Comparison of ENCODE assay signal across 8 cellular contexts in the genomic region with DNA sequence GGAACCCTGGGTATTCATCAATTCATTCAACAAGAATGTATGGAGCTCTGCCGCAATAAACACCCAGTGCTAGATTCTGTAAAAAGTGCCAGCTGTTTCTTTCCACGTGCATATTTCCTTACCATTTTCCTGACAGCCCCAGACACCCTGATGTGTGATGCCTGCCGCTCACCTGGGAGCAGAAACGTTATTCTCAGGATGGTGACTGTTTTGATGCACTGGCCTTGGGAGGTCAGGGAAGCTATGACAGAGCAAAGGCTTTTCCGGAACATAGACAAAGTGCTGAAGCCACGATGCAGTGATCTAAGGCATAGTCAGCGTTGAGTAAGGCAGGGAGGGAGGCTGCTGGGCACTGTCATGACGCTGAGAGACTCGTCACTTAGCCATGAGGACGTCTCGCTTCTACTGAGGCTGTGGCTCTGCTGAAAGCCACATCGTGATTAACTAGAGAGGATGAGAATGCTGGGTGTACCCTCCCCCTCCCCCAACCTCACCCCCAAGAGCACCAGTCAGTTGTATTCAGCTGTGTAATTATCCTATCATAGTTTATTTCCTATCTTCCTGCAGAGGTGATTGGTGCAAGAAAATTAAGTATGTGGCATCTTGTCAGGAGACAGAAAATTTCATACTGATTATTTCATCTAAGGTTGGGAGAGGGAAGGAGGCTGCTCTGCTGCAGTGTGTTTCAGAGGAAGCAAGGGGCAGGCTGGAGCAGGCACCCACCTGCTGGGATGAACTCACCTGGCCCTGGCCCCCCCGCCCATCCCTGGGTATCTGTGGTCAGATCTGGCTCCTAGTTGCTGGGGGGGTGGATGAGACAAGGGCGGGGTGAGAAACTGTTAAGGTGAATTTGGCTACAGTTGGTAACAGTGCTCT. TPM values are rescaled to one million over a fixed set of nuclear protein-coding genes. Genes with fewer than 3 reads are reported as not detected.
A peak's percentile ranks its signal among the peaks of the same experiment; 100 is the strongest.
DNase-seq lines count a peak whose midpoint lies in the region; ATAC-seq and TF ChIP-seq lines count a peak whose summit lies in the region.

No MANE protein-coding gene starts in this region.

- CTCF ChIA-PET in A673 (lab: Charles Lee), result interaction anchor here (0.6 to 1.1 kb wide), 8 partner anchors 14 to 247 kb away, joined by 3 to 19 read pairs (median 4); no protein-coding TSS in a partner anchor
- CTCF ChIA-PET in IMR-90 (lab: Yijun Ruan, JAX), result interaction anchor here (0.6 to 2.5 kb wide), 20 partner anchors 14 to 193 kb away, joined by 3 to 13 read pairs (median 4); no protein-coding TSS in a partner anchor

- peak overlapping the region; percentile 62 for H2AFZ ChIP-seq in IMR-90 (replicated peaks; ENCODE audit: low read length, poor library complexity)

- H3K9ac ChIP-seq in IMR-90 (ENCODE audit: low read depth, low read length), result peak overlapping the region; percentile 47; the same call in 1 of the 2 replicates

- H3K23ac ChIP-seq in IMR-90 (ENCODE audit: low read depth, low read length), result peak overlapping the region; percentile 76

- peaks cover 25% of the 10 kb centered on the region for H3K9me1 ChIP-seq in IMR-90 (ENCODE audit: insufficient read depth, low read length)

- peak overlapping the region; percentile 33; the same call in 2 of the 3 replicates for H2BK15ac ChIP-seq in IMR-90 (ENCODE audit: low read depth, low read length)

- H3K27ac ChIP-seq in A673 (ENCODE audit: low read depth, low read length, poor library complexity, severe bottlenecking), result no peak overlapping the region
- peak overlapping the region; percentile 59 for H3K27ac ChIP-seq in IMR-90 (ENCODE audit: insufficient read depth, low read length)
- H3K27ac ChIP-seq in gastroesophageal sphincter, result peak overlapping the region in 1 of 4 donors; percentile 6
- no peak overlapping the region for H3K27ac ChIP-seq in psoas muscle

- H3K79me1 ChIP-seq in IMR-90 (ENCODE audit: low read depth in 1 of 2, low read length in 2 of 2), result peaks cover 0 to 16% of the 10 kb centered on the region in 2 experiments; a peak in 1 of 4 replicates

- no TSS peak for BruUV-seq in A673 (replicated peaks; lab: Mats Ljungman, UMichigan)
- no TSS peak for BruUV-seq in IMR-90 (replicated peaks; lab: Mats Ljungman, UMichigan)

- peak overlapping the region; percentile 74 for H2BK20ac ChIP-seq in IMR-90 (ENCODE audit: low read depth, low read length)

- H3K18ac ChIP-seq in IMR-90 (ENCODE audit: low read depth, low read length), result peak overlapping the region; percentile 90

- in situ Hi-C loops in IMR-90 (cut with MboI; ENCODE audit: low sequenced_read_pairs), result loop anchor here (5.0 kb wide), 1 partner anchor 149 kb away; no protein-coding TSS in a partner anchor

- H3K36me3 ChIP-seq in A673 (ENCODE audit: insufficient read depth, low read length, poor library complexity, severe bottlenecking) (no peaks in the 10 kb centered on the region), IMR-90 (ENCODE audit: control insufficient read depth, insufficient read depth, low read length) (no peaks in the 10 kb centered on the region), gastroesophageal sphincter (no peaks in the 10 kb centered on the region), psoas muscle (ENCODE audit: insufficient read depth in 1 of 2, low read depth in 1 of 2) (no peaks in the 10 kb centered on the region)

- H3K4me3 ChIP-seq in A673 (ENCODE audit: low read depth, low read length, poor library complexity, severe bottlenecking) (no peak overlapping the region), IMR-90 (ENCODE audit: insufficient read depth, low read depth, low read length) (peak overlapping the region; percentile 8; the same call in 1 of the 2 replicates), gastroesophageal sphincter (no peak overlapping the region), psoas muscle (no peak overlapping the region)

- no peaks in the 10 kb centered on the region for H3K27me3 ChIP-seq in A673 (replicated peaks; ENCODE audit: insufficient read depth, low read depth, low read length, poor library complexity)
- H3K27me3 ChIP-seq in IMR-90 (ENCODE audit: control insufficient read depth, insufficient read depth, low read length), result no peaks in the 10 kb centered on the region
- H3K27me3 ChIP-seq in gastroesophageal sphincter, result no peaks in the 10 kb centered on the region
- H3K27me3 ChIP-seq in psoas muscle (ENCODE audit: insufficient read depth in 3 of 3, low read length in 2 of 3), result peaks cover 0 to 12% (median 0%) of the 10 kb centered on the region in 3 donors

- H4K91ac ChIP-seq in IMR-90 (ENCODE audit: insufficient read depth, low read depth, low read length), result peak overlapping the region; percentile 87

- peak overlapping the region; percentile 93 for H3K14ac ChIP-seq in IMR-90 (replicated peaks; ENCODE audit: low read depth, low read length)

- peak overlapping the region; percentile 85 for H2BK120ac ChIP-seq in IMR-90 (ENCODE audit: low read depth, low read length)

- H2AK5ac ChIP-seq in IMR-90 (ENCODE audit: low read depth, low read length), result peak overlapping the region; percentile 98

- peak overlapping the region; percentile 32; the same call in 1 of the 2 replicates for H4K5ac ChIP-seq in IMR-90 (ENCODE audit: low read depth, low read length)

- H3K4me1 ChIP-seq in A673 (ENCODE audit: insufficient read depth, low read length, poor library complexity, severe bottlenecking) (peaks cover 12% of the 10 kb centered on the region), IMR-90 (ENCODE audit: control insufficient read depth, insufficient read depth, low read length) (peaks cover 30% of the 10 kb centered on the region), gastroesophageal sphincter (peaks cover 0 to 32% (median 7%) of the 10 kb centered on the region in 3 donors), psoas muscle (no peaks in the 10 kb centered on the region)

- peak overlapping the region; percentile 86 for H2BK5ac ChIP-seq in IMR-90 (ENCODE audit: low read depth, low read length, poor library complexity, severe bottlenecking)

- no peaks in the 10 kb centered on the region for H4K20me1 ChIP-seq in IMR-90 (ENCODE audit: insufficient read depth, low read length)

- TF ChIP-seq POLR2A in IMR-90 (IDR thresholded peaks at IDR 0.05; ENCODE audit: low read depth, low read length) (peak; percentile 74), gastroesophageal sphincter (IDR thresholded peaks at IDR 0.05) (no peak)

- H4K8ac ChIP-seq in IMR-90 (ENCODE audit: low read depth in 2 of 2, low read length in 2 of 2), result peak overlapping the region; percentile 69 to 75; a peak in 3 of 4 replicates

- peak overlapping the region; percentile 80 for H3K4ac ChIP-seq in IMR-90 (ENCODE audit: low read depth, low read length)

- H3K4me2 ChIP-seq in IMR-90 (ENCODE audit: low read depth, low read length), result peak overlapping the region; percentile 76

- H2AK9ac ChIP-seq in IMR-90 (replicated peaks; ENCODE audit: low read depth, low read length, poor library complexity), result peak overlapping the region; percentile 60

- TF ChIP-seq EP300 in gastroesophageal sphincter (IDR thresholded peaks at IDR 0.05), result no peak

- no peak for TF ChIP-seq CTCF in A673 (conservative IDR thresholded peaks at IDR 0.05; ENCODE audit: low read depth, low read length)
- peak; percentile 27 for TF ChIP-seq CTCF in IMR-90 (conservative IDR thresholded peaks at IDR 0.05; ENCODE audit: low read depth, low read length)
- TF ChIP-seq CTCF in gastroesophageal sphincter (IDR thresholded peaks at IDR 0.05), result no peak
- TF ChIP-seq CTCF in psoas muscle (IDR thresholded peaks at IDR 0.05), result no peak

- POLR2A ChIA-PET in A673 (lab: Charles Lee; ENCODE audit: low non-redundant PET), result interaction anchor here (0.5 kb wide), 1 partner anchor 40 kb away, joined by 3 read pairs; no protein-coding TSS in a partner anchor
- POLR2A ChIA-PET in IMR-90 (lab: Charles Lee; ENCODE audit: unreplicated experiment), result interaction anchor here (0.5 to 0.8 kb wide), 5 partner anchors 139 to 178 kb away, joined by 3 to 5 read pairs (median 3); no protein-coding TSS in a partner anchor

- DNase-seq in A673 (ENCODE audit: low spot score) (peak; percentile 44), IMR-90 (peak; percentile 99), psoas muscle (no peak), left ventricle myocardium superior (no peak)
- peak; percentile 74 for DNase-seq in activated CD8-positive, alpha-beta memory T cell treated with anti-CD3 and anti-CD28 coated beads, Interleukin-2, amount 50 U/mL, for 48 hours
- peak; percentile 52 to 80 for DNase-seq in stimulated activated CD8-positive, alpha-beta memory T cell treated with anti-CD3 and anti-CD28 coated beads, Interleukin-15, amount 100 ng/mL, for 48 hours (ENCODE audit: low read depth in 2 of 2)

- peak overlapping the region; percentile 59 for H3K56ac ChIP-seq in IMR-90 (ENCODE audit: extremely low read depth, insufficient read depth, low read length)

- dilution Hi-C loops in IMR-90 (cut with HindIII; ENCODE audit: low sequenced_read_pairs, unreplicated experiment), result no loop called here

- H3K9me3 ChIP-seq in A673 (ENCODE audit: low read depth, low read length, poor library complexity, severe bottlenecking), result no peaks in the 10 kb centered on the region
- H3K9me3 ChIP-seq in IMR-90 (ENCODE audit: control insufficient read depth, insufficient read depth, low read length), result no peaks in the 10 kb centered on the region
- H3K9me3 ChIP-seq in gastroesophageal sphincter, result no peaks in the 10 kb centered on the region
- no peaks in the 10 kb centered on the region for H3K9me3 ChIP-seq in psoas muscle

- ATAC-seq in IMR-90 (ENCODE audit: low read depth) (peak; percentile 70), gastroesophageal sphincter (peak; percentile 20), psoas muscle (no peak), GM21723 (IDR thresholded peaks at IDR 0.05; ENCODE audit: unreplicated experiment) (no peak), left ventricle myocardium superior (no peak)

- TF ChIP-seq RAD21 in IMR-90 (IDR thresholded peaks at IDR 0.05; ENCODE audit: low read length), result peak; percentile 22; the same call in 1 of the 2 replicates

- intact Hi-C loops in A673 (cut with micrococcal nuclease; ENCODE audit: unreplicated experiment), result loop anchor here (1.0 kb wide), 1 partner anchor 147 kb away; no protein-coding TSS in a partner anchor
- intact Hi-C loops in IMR-90 (cut with micrococcal nuclease), result loop anchor here (1.0 to 5.0 kb wide), 9 partner anchors 17 to 214 kb away; a partner anchor contains a TSS
- intact Hi-C loops in psoas muscle (cut with DNase I), result loop anchor here in 1 of 2 donors (5.0 to 10.0 kb wide), 2 partner anchors 141 to 194 kb away; a partner anchor contains a TSS
- intact Hi-C loops in left ventricle myocardium superior (cut with micrococcal nuclease), result loop anchor here (5.0 kb wide), 1 partner anchor 184 kb away; no protein-coding TSS in a partner anchor

- WGBS in IMR-90 (ENCODE audit: extremely low coverage in 2 of 2, insufficient read length in 1 of 2), 2 experiments, result no CpG with 5 or more reads among the region's 14 CpGs
- 17 to 20% methylated on average over 4 to 7 of the region's 14 CpGs for WGBS in gastroesophageal sphincter (ENCODE audit: low coverage in 1 of 2), 2 donors
- 27 to 28% (median 28%) methylated on average over 14 of the region's 14 CpGs for WGBS in psoas muscle, 3 donors

RNA-seq across cellular contexts. Expression of a gene that starts 48.8 kb away (rescaled TPM):
- total RNA-seq in A673 (2021), result 53.1 and 57.8 TPM in 2 replicates
- total RNA-seq in IMR-90 (2012; rRNA removed), result 3.9 and 8.6 TPM in 2 replicates
- 12.2 and 15.1 TPM in 2 replicates for polyA plus RNA-seq in IMR-90 (2012; rRNA removed)
- polyA plus RNA-seq in IMR-90 (2012; cell fraction: cytosol; rRNA removed), result 3.6 and 4.1 TPM in 2 replicates
- polyA plus RNA-seq in IMR-90 (2012; cell fraction: nucleus; rRNA removed; ENCODE audit: low replicate concordance), result 3.3 and 15.7 TPM in 2 replicates
- total RNA-seq in gastroesophageal sphincter, result 10 to 100 TPM; 12.0 to 20.4 (median 17.4) TPM
- 10 to 100 TPM; 24.4 to 38.0 (median 29.2) TPM for total RNA-seq in psoas muscle
- polyA plus RNA-seq in psoas muscle, result 10 to 100 TPM; 16.3 to 21.9 (median 19.3) TPM
- 24.0 TPM for total RNA-seq in left ventricle myocardium superior

Comparison
In these comparisons a context has a peak if more than half of its experiments do, and no peak if none do; other contexts are left out.
1. DNase-seq: peak in A673 (single experiment), IMR-90 (single experiment), activated CD8-positive, alpha-beta memory T cell treated with anti-CD3 and anti-CD28 coated beads, Interleukin-2, amount 50 U/mL, for 48 hours (single experiment) and stimulated activated CD8-positive, alpha-beta memory T cell treated with anti-CD3 and anti-CD28 coated beads, Interleukin-15, amount 100 ng/mL, for 48 hours (2 of 2); none in psoas muscle (0 of 2) and left ventricle myocardium superior (single experiment).
2. ATAC-seq: peak in IMR-90 (single experiment) and gastroesophageal sphincter (single experiment); none in psoas muscle (0 of 4), GM21723 (single experiment) and left ventricle myocardium superior (single experiment).